In genomic region chr3:155178810-155179424, GRCh38 we compare ENCODE assay signal across 16 cellular contexts.
"Had no signal": no experiment of that assay in that cellular context is flagged by ENCODE, and none has a peak within 500 bp of the region (broad histone marks: within the 10 kb centered on the region; RNA-seq: fewer than 3 reads in every experiment).

No MANE protein-coding gene starts in this region.

- ATAC-seq: gastrocnemius medialis, heart right ventricle, pancreas had no signal

- H3K4me1 ChIP-seq: left ventricle myocardium inferior, neural progenitor cell, pancreas had no signal

- H3K9me3 Mint-ChIP-seq: activated naive CD4-positive, alpha-beta T cell treated with anti-CD3 and anti-CD28 coated beads, Interleukin-2, amount 50 U/mL, for 24 hours; neural progenitor cell had no signal

- H3K36me3 Mint-ChIP-seq: activated naive CD4-positive, alpha-beta T cell treated with anti-CD3 and anti-CD28 coated beads, Interleukin-2, amount 50 U/mL, for 24 hours; neural progenitor cell had no signal

- H3K36me3 ChIP-seq: gastrocnemius medialis, heart right ventricle, left ventricle myocardium inferior, neural progenitor cell, pancreas, WERI-Rb-1 had no signal

- H3K4me2 ChIP-seq: neural progenitor cell had no signal

- H3K9ac ChIP-seq: neural progenitor cell had no signal

- H3K27ac Mint-ChIP-seq: activated CD4-positive, alpha-beta T cell treated with anti-CD3 and anti-CD28 coated beads, Interleukin-2, amount 10 ng/mL, durations not matched to agents 24 days and 14 days; activated naive CD4-positive, alpha-beta T cell treated with anti-CD3 and anti-CD28 coated beads, Interleukin-2, amount 50 U/mL, for 24 hours; neural progenitor cell; stimulated activated naive CD8-positive, alpha-beta T cell treated with anti-CD3 and anti-CD28 coated beads, Interleukin-15, Interleukin-2, amounts not matched to agents 100 ng/mL and 50 ng/mL, for 24 hours had no signal

- DNase-seq: activated CD4-positive, alpha-beta T cell treated with anti-CD3 and anti-CD28 coated beads, Interleukin-2, amount 10 ng/mL, durations not matched to agents 24 days and 14 days; activated CD8-positive, alpha-beta memory T cell treated with anti-CD3 and anti-CD28 coated beads for 24 hours; central memory CD4-positive, alpha-beta T cell; effector CD8-positive, alpha-beta T cell; gastrocnemius medialis; heart right ventricle; left ventricle myocardium inferior; pancreas; stimulated activated CD4-positive, alpha-beta T cell treated with anti-CD3 and anti-CD28 coated beads, Interleukin-2, amount 100 ng/mL, for 48 hours; T1000; WERI-Rb-1 had no signal

- H3K27ac ChIP-seq: coronary artery, gastrocnemius medialis, heart right ventricle, left ventricle myocardium inferior, neural progenitor cell, pancreas, WERI-Rb-1 had no signal

- H2AFZ ChIP-seq: neural progenitor cell had no signal

- H3K27me3 ChIP-seq: gastrocnemius medialis, heart right ventricle, neural progenitor cell, pancreas had no signal

- H3K4me1 Mint-ChIP-seq: activated naive CD4-positive, alpha-beta T cell treated with anti-CD3 and anti-CD28 coated beads, Interleukin-2, amount 50 U/mL, for 24 hours; neural progenitor cell had no signal

- H3K9me3 ChIP-seq: gastrocnemius medialis, heart right ventricle, left ventricle myocardium inferior, pancreas had no signal

- FAIRE-seq: keratinocyte, pancreas had no signal

- H3K4me3 Mint-ChIP-seq: activated CD4-positive, alpha-beta T cell treated with anti-CD3 and anti-CD28 coated beads, Interleukin-2, amount 10 ng/mL, durations not matched to agents 24 days and 14 days; activated naive CD4-positive, alpha-beta T cell treated with anti-CD3 and anti-CD28 coated beads, Interleukin-2, amount 50 U/mL, for 24 hours; neural progenitor cell; stimulated activated naive CD8-positive, alpha-beta T cell treated with anti-CD3 and anti-CD28 coated beads, Interleukin-15, Interleukin-2, amounts not matched to agents 100 ng/mL and 50 ng/mL, for 24 hours had no signal

- H3K27me3 Mint-ChIP-seq: activated naive CD4-positive, alpha-beta T cell treated with anti-CD3 and anti-CD28 coated beads, Interleukin-2, amount 50 U/mL, for 24 hours; stimulated activated naive CD8-positive, alpha-beta T cell treated with anti-CD3 and anti-CD28 coated beads, Interleukin-15, Interleukin-2, amounts not matched to agents 100 ng/mL and 50 ng/mL, for 24 hours had no signal

- H3K4me3 ChIP-seq: coronary artery, gastrocnemius medialis, heart right ventricle, left ventricle myocardium inferior, neural progenitor cell, pancreas had no signal
